In genomic region chr7:84879936-84880325, GRCh38 we compare ENCODE assay signal across 28 cellular contexts.
"Had no signal": no experiment of that assay in that cellular context is flagged by ENCODE, and none has a peak within 500 bp of the region (broad histone marks: within the 10 kb centered on the region; RNA-seq: fewer than 3 reads in every experiment).

No MANE protein-coding gene starts in this region.

- H3K27ac ChIP-seq: heart right ventricle, hepatocyte, left ventricle myocardium inferior, neural progenitor cell, neutrophil, ovary, right atrium auricular region, right lobe of liver, thyroid gland, transverse colon, upper lobe of left lung had no signal

- H3K9me3 Mint-ChIP-seq: nephron progenitor cell had no signal

- H2AFZ ChIP-seq: hepatocyte, neural progenitor cell had no signal

- H3K36me3 ChIP-seq: heart right ventricle, left ventricle myocardium inferior, neural progenitor cell, neutrophil, ovary, right atrium auricular region, right lobe of liver, thyroid gland, transverse colon, upper lobe of left lung had no signal

- H3K4me3 Mint-ChIP-seq: mesothelial cell of epicardium; naive B cell; natural killer cell; nephron progenitor cell; neural progenitor cell; stimulated activated naive B cell treated with anti-CD40 and anti-IgM and Interleukin-4, amounts not matched to agents 10 μg/mL and 1 μg/mL and 100 μg/mL, for 72 hours; stimulated activated naive CD8-positive, alpha-beta T cell treated with anti-CD3 and anti-CD28 coated beads, Interleukin-15, Interleukin-2, amounts not matched to agents 100 ng/mL and 50 ng/mL, for 24 hours had no signal

- H3K4me1 Mint-ChIP-seq: naive B cell; natural killer cell; nephron progenitor cell; neural progenitor cell; stimulated activated naive B cell treated with anti-CD40 and anti-IgM and Interleukin-4, amounts not matched to agents 10 μg/mL and 1 μg/mL and 100 μg/mL, for 72 hours had no signal

- H3K27me3 Mint-ChIP-seq: naive B cell; progenitor cell of endocrine pancreas; stimulated activated naive B cell treated with anti-CD40 and anti-IgM and Interleukin-4, amounts not matched to agents 10 μg/mL and 1 μg/mL and 100 μg/mL, for 72 hours; stimulated activated naive CD8-positive, alpha-beta T cell treated with anti-CD3 and anti-CD28 coated beads, Interleukin-15, Interleukin-2, amounts not matched to agents 100 ng/mL and 50 ng/mL, for 24 hours had no signal

- H3K4me2 ChIP-seq: hepatocyte, neural progenitor cell, smooth muscle cell had no signal

- ATAC-seq: heart right ventricle; natural killer cell; right lobe of liver; stimulated activated naive B cell treated with anti-CD40 and anti-IgM and Interleukin-4, amounts not matched to agents 10 μg/mL and 1 μg/mL and 100 μg/mL, for 72 hours had no signal

- H3K79me2 ChIP-seq: hepatocyte had no signal

- H3K27ac Mint-ChIP-seq: mesothelial cell of epicardium; naive B cell; natural killer cell; nephron progenitor cell; neural progenitor cell; progenitor cell of endocrine pancreas; stimulated activated naive B cell treated with anti-CD40 and anti-IgM and Interleukin-4, amounts not matched to agents 10 μg/mL and 1 μg/mL and 100 μg/mL, for 72 hours; stimulated activated naive CD8-positive, alpha-beta T cell treated with anti-CD3 and anti-CD28 coated beads, Interleukin-15, Interleukin-2, amounts not matched to agents 100 ng/mL and 50 ng/mL, for 24 hours had no signal

- H3K27me3 ChIP-seq: heart right ventricle, hepatocyte, neural progenitor cell, neutrophil, ovary, right atrium auricular region, right lobe of liver, thyroid gland, transverse colon, upper lobe of left lung had no signal

- DNase-seq: heart right ventricle; islet precursor cell; left ventricle myocardium inferior; mesendoderm; naive B cell; natural killer cell; nephron progenitor cell; occipital lobe; ovary; right lobe of liver; stimulated activated CD4-positive, alpha-beta T cell treated with anti-CD3 and anti-CD28 coated beads, Interleukin-1b, Interleukin-23, amount 100 ng/mL, for 48 hours; stimulated activated CD4-positive, alpha-beta T cell treated with anti-CD3 and anti-CD28 coated beads, Interleukin-2, amount 100 ng/mL, for 48 hours; stimulated activated CD4-positive, alpha-beta T cell treated with anti-CD3 and anti-CD28 coated beads, Interleukin-4, amount 100 ng/mL, for 4 hours; stimulated activated CD8-positive, alpha-beta memory T cell treated with anti-CD3 and anti-CD28 coated beads, Interleukin-4, amount 100 ng/mL, for 48 hours; stimulated activated naive B cell treated with anti-CD40 and anti-IgM and Interleukin-4, amounts not matched to agents 10 μg/mL and 1 μg/mL and 100 μg/mL, for 72 hours; substantia nigra; thyroid gland; transverse colon had no signal

- H3K4me3 ChIP-seq: heart right ventricle, hepatocyte, left ventricle myocardium inferior, lung, neural progenitor cell, ovary, right atrium auricular region, right lobe of liver, smooth muscle cell, thyroid gland, transverse colon, upper lobe of left lung had no signal

- H3K4me1 ChIP-seq: heart right ventricle, left ventricle myocardium inferior, neural progenitor cell, right atrium auricular region, right lobe of liver, thyroid gland, transverse colon, upper lobe of left lung had no signal

- H3K9me3 ChIP-seq: left ventricle myocardium inferior, neutrophil, right atrium auricular region, right lobe of liver, thyroid gland, transverse colon had no signal
